ENCODE assay signal across 29 cellular contexts in genomic region chr6:18107061-18107460, GRCh38.
"Had no signal": no experiment of that assay in that cellular context is flagged by ENCODE, and none has a peak within 500 bp of the region (broad histone marks: within the 10 kb centered on the region; RNA-seq: fewer than 3 reads in every experiment).

No MANE protein-coding gene starts in this region.

- H3K4me3 Mint-ChIP-seq: stimulated activated effector memory CD8-positive, alpha-beta T cell treated with anti-CD3 and anti-CD28 coated beads, Interleukin-12 subunit alpha, Interleukin-12 subunit beta, amount 100 ng/mL, for 72 hours; stimulated activated memory B cell treated with anti-CD40 and anti-IgM and Interleukin-4, amounts not matched to agents 10 μg/mL and 1 μg/mL and 100 μg/mL, for 72 hours; stimulated activated naive B cell treated with anti-CD40 and anti-IgM and Interleukin-4, amounts not matched to agents 10 μg/mL and 1 μg/mL and 100 μg/mL, for 72 hours; stimulated activated naive CD8-positive, alpha-beta T cell treated with anti-CD3 and anti-CD28 coated beads, Interleukin-15, amount 100 ng/mL, for 72 hours; stimulated activated naive CD8-positive, alpha-beta T cell treated with anti-CD3 and anti-CD28 coated beads, Interleukin-15, Interleukin-2, amounts not matched to agents 100 ng/mL and 50 ng/mL, for 24 hours; type B pancreatic cell had no signal

- H3K27me3 ChIP-seq: stomach, suprapubic skin, testis, thyroid gland, tibial artery, tibial nerve, transverse colon, upper lobe of left lung, upper lobe of right lung, uterus, vagina had no signal

- FAIRE-seq: urothelium cell line had no signal

- H3K27ac Mint-ChIP-seq: stimulated activated effector memory CD8-positive, alpha-beta T cell treated with anti-CD3 and anti-CD28 coated beads, Interleukin-12 subunit alpha, Interleukin-12 subunit beta, amount 100 ng/mL, for 72 hours; stimulated activated memory B cell treated with anti-CD40 and anti-IgM and Interleukin-4, amounts not matched to agents 10 μg/mL and 1 μg/mL and 100 μg/mL, for 72 hours; stimulated activated naive B cell treated with anti-CD40 and anti-IgM and Interleukin-4, amounts not matched to agents 10 μg/mL and 1 μg/mL and 100 μg/mL, for 72 hours; stimulated activated naive CD8-positive, alpha-beta T cell treated with anti-CD3 and anti-CD28 coated beads, Interleukin-15, amount 100 ng/mL, for 72 hours; stimulated activated naive CD8-positive, alpha-beta T cell treated with anti-CD3 and anti-CD28 coated beads, Interleukin-15, Interleukin-2, amounts not matched to agents 100 ng/mL and 50 ng/mL, for 24 hours; type B pancreatic cell had no signal

- H3K36me3 Mint-ChIP-seq: stimulated activated effector memory CD8-positive, alpha-beta T cell treated with anti-CD3 and anti-CD28 coated beads, Interleukin-12 subunit alpha, Interleukin-12 subunit beta, amount 100 ng/mL, for 72 hours; type B pancreatic cell had no signal

- H3K4me1 ChIP-seq: stomach, testis, thyroid gland, tibial nerve, transverse colon, upper lobe of left lung, upper lobe of right lung, uterus, vagina had no signal

- H3K4me3 ChIP-seq: stomach, suprapubic skin, testis, thoracic aorta, thyroid gland, tibial artery, tibial nerve, transverse colon, upper lobe of left lung, upper lobe of right lung, uterus, vagina had no signal

- H3K27me3 Mint-ChIP-seq: type B pancreatic cell had no signal

- H3K9me3 ChIP-seq: suprapubic skin, testis, thyroid gland, uterus, vagina had no signal

- H3K4me1 Mint-ChIP-seq: stimulated activated effector memory CD8-positive, alpha-beta T cell treated with anti-CD3 and anti-CD28 coated beads, Interleukin-12 subunit alpha, Interleukin-12 subunit beta, amount 100 ng/mL, for 72 hours; stimulated activated memory B cell treated with anti-CD40 and anti-IgM and Interleukin-4, amounts not matched to agents 10 μg/mL and 1 μg/mL and 100 μg/mL, for 72 hours; stimulated activated naive B cell treated with anti-CD40 and anti-IgM and Interleukin-4, amounts not matched to agents 10 μg/mL and 1 μg/mL and 100 μg/mL, for 72 hours; stimulated activated naive CD8-positive, alpha-beta T cell treated with anti-CD3 and anti-CD28 coated beads, Interleukin-15, amount 100 ng/mL, for 72 hours had no signal

- ATAC-seq: stimulated activated effector memory CD8-positive, alpha-beta T cell treated with anti-CD3 and anti-CD28 coated beads, Interleukin-12 subunit alpha, Interleukin-12 subunit beta, amount 100 ng/mL, for 72 hours; stimulated activated memory B cell treated with anti-CD40 and anti-IgM and Interleukin-4, amounts not matched to agents 10 μg/mL and 1 μg/mL and 100 μg/mL, for 72 hours; stimulated activated naive B cell treated with anti-CD40 and anti-IgM and Interleukin-4, amounts not matched to agents 10 μg/mL and 1 μg/mL and 100 μg/mL, for 72 hours; stimulated activated naive CD8-positive, alpha-beta T cell treated with anti-CD3 and anti-CD28 coated beads, Interleukin-15, amount 100 ng/mL, for 72 hours; stimulated activated naive CD8-positive, alpha-beta T cell treated with anti-CD3 and anti-CD28 coated beads, Interleukin-15, Interleukin-2, amounts not matched to agents 100 U/mL and 50 U/mL, for 24 hours; upper lobe of right lung had no signal

- DNase-seq: stimulated activated CD4-positive, alpha-beta T cell treated with anti-CD3 and anti-CD28 coated beads, Interleukin-2, amount 100 ng/mL, for 48 hours; stimulated activated CD4-positive, alpha-beta T cell treated with anti-CD3 and anti-CD28 coated beads, Interleukin-4, amount 100 ng/mL, for 1 hour; stimulated activated CD4-positive, alpha-beta T cell treated with anti-CD3 and anti-CD28 coated beads, Interleukin-4, amount 100 ng/mL, for 24 hours; stimulated activated CD4-positive, alpha-beta T cell treated with anti-CD3 and anti-CD28 coated beads, Interleukin-4, amount 100 ng/mL, for 4 hours; stimulated activated CD8-positive, alpha-beta memory T cell treated with anti-CD3 and anti-CD28 coated beads, Interleukin-4, amount 100 ng/mL, for 48 hours; stimulated activated naive B cell treated with anti-CD40 and anti-IgM and Interleukin-4, amounts not matched to agents 10 μg/mL and 1 μg/mL and 100 μg/mL, for 72 hours; stimulated activated naive CD4-positive, alpha-beta T cell; stimulated activated naive CD4-positive, alpha-beta T cell treated with Interleukin-2 at 50 U/mL for 16 hours; stimulated activated naive CD8-positive, alpha-beta T cell treated with anti-CD3 and anti-CD28 coated beads, Interleukin-15, amount 100 ng/mL, for 72 hours; stimulated activated naive CD8-positive, alpha-beta T cell treated with anti-CD3 and anti-CD28 coated beads, Interleukin-15, Interleukin-2, amounts not matched to agents 100 U/mL and 50 U/mL, for 24 hours; stomach; substantia nigra; testis; thyroid gland; tibial artery; transverse colon; trophoblast cell; upper lobe of left lung; upper lobe of right lung; uterus had no signal

- H3K36me3 ChIP-seq: stomach, suprapubic skin, thoracic aorta, thyroid gland, tibial artery, tibial nerve, transverse colon, upper lobe of left lung, upper lobe of right lung, uterus, vagina had no signal

- H3K27ac ChIP-seq: stomach, suprapubic skin, testis, thoracic aorta, thyroid gland, tibial artery, tibial nerve, transverse colon, upper lobe of left lung, upper lobe of right lung, uterus, vagina had no signal
